ENCODE assay signal across 8 cellular contexts in genomic region chr12:45989277-45989856, GRCh38. TPM values are rescaled to one million over a fixed set of nuclear protein-coding genes. Genes with fewer than 3 reads are reported as not detected.
DNase-seq lines count a peak whose midpoint lies in the region; ATAC-seq and TF ChIP-seq lines count a peak whose summit lies in the region.

No MANE protein-coding gene starts in this region.

- peaks cover 0 to 4% of the 10 kb centered on the region in 2 donors for H3K36me3 ChIP-seq in lung (ENCODE audit: control insufficient read depth in 2 of 2, insufficient read depth in 2 of 2, low read length in 2 of 2)
- no peaks in the 10 kb centered on the region for H3K36me3 ChIP-seq in thymus (ENCODE audit: control insufficient read depth, insufficient read depth)

- ATAC-seq in HG02852 (IDR thresholded peaks at IDR 0.05; ENCODE audit: unreplicated experiment) = peak; percentile 20
- ATAC-seq in lung (ENCODE audit: insufficient read depth, low FRiP score) = peak; percentile 19

- H3K27me3 ChIP-seq in lung (ENCODE audit: control insufficient read depth, insufficient read depth) (no peaks in the 10 kb centered on the region), thymus (ENCODE audit: control insufficient read depth, insufficient read depth) (no peaks in the 10 kb centered on the region)

- no peaks in the 10 kb centered on the region for H3K9me3 ChIP-seq in lung (ENCODE audit: control insufficient read depth in 2 of 2, insufficient read depth in 1 of 2, low read length in 1 of 2)
- no peaks in the 10 kb centered on the region for H3K9me3 ChIP-seq in thymus (ENCODE audit: control insufficient read depth)

- WGBS in lung, 2 donors = 2 to 5% methylated on average over 20 of the region's 20 CpGs
- 5% methylated on average over 20 of the region's 20 CpGs for WGBS in thymus

- no peak for TF ChIP-seq CTCF in lung (IDR thresholded peaks at IDR 0.05; ENCODE audit: control extremely low read depth, extremely low read depth)

- H3K4me3 ChIP-seq in lung = peak overlapping the region; percentile 87
- H3K4me3 ChIP-seq in thymus (ENCODE audit: low read length) = peak overlapping the region; percentile 90

- peak overlapping the region; percentile 97 to 99 for H3K27ac ChIP-seq in lung (ENCODE audit: low read depth in 1 of 2, low read length in 1 of 2)
- H3K27ac ChIP-seq in thymus (ENCODE audit: low read depth) = peak overlapping the region; percentile 99

- peaks cover 0 to 24% of the 10 kb centered on the region in 2 donors for H3K4me1 ChIP-seq in lung (ENCODE audit: control insufficient read depth in 2 of 2, insufficient read depth in 2 of 2, low read length in 2 of 2)
- H3K4me1 ChIP-seq in thymus (ENCODE audit: control insufficient read depth, insufficient read depth, low read length) = peaks cover 12% of the 10 kb centered on the region

- DNase-seq in stimulated activated CD4-positive, alpha-beta T cell treated with anti-CD3 and anti-CD28 coated beads, Interleukin-2, amount 100 ng/mL, for 48 hours = peak; percentile 32 to 33
- DNase-seq in stimulated activated CD4-positive, alpha-beta T cell treated with anti-CD3 and anti-CD28 coated beads, Interleukin-15, amount 100 ng/mL, for 24 hours = no peak
- peak; percentile 68 for DNase-seq in NOMO-1 treated with DMSO at 0.1 percent for 48 hours (lab: John Stamatoyannopoulos, UW; ENCODE audit: unreplicated experiment)
- DNase-seq in cerebellum (ENCODE audit: low spot score) = peak; percentile 52
- peak; percentile 76 for DNase-seq in lung (ENCODE audit: low spot score)
- no peak for DNase-seq in NCI-H446 (lab: John Stamatoyannopoulos, UW)

RNA-seq across cellular contexts. Expression of gene SCAF11, which starts 1.0 kb away (rescaled TPM):
- 101 TPM for total RNA-seq in cerebellum
- 100 to 1,000 TPM in 1 of 2 donors, 10 to 100 TPM in 1; 92.3 to 230 TPM for total RNA-seq in lung
- polyA plus RNA-seq in lung = 10 to 100 TPM; 27.2 to 33.5 TPM
- 42.9 TPM for polyA plus RNA-seq in thymus

Comparison
In these comparisons a context has a peak if more than half of its experiments do, and no peak if none do; other contexts are left out.
1. DNase-seq: peak in stimulated activated CD4-positive, alpha-beta T cell treated with anti-CD3 and anti-CD28 coated beads, Interleukin-2, amount 100 ng/mL, for 48 hours (2 of 2), NOMO-1 treated with DMSO at 0.1 percent for 48 hours (single experiment), cerebellum (single experiment) and lung (single experiment); none in stimulated activated CD4-positive, alpha-beta T cell treated with anti-CD3 and anti-CD28 coated beads, Interleukin-15, amount 100 ng/mL, for 24 hours (single experiment) and NCI-H446 (0 of 2).